ENCODE assay signal across 12 cellular contexts in genomic region chr3:102113421-102114041, GRCh38.
DNase-seq lines count a peak whose midpoint lies in the region; ATAC-seq and TF ChIP-seq lines count a peak whose summit lies in the region.
"Had no signal": no experiment of that assay in that cellular context is flagged by ENCODE, and none has a peak within 500 bp of the region (broad histone marks: within the 10 kb centered on the region; RNA-seq: fewer than 3 reads in every experiment).

No MANE protein-coding gene starts in this region.

- POLR2A ChIA-PET in activated CD8-positive, alpha-beta T cell treated with anti-CD3 and anti-CD28 coated beads, Interleukin-2, amount 10 ng/mL, durations not matched to agents 7 days and 5 days (lab: Charles Lee) = interaction anchor here (0.6 to 1.7 kb wide), 6 partner anchors 260 to 407 kb away, joined by 3 to 7 read pairs (median 4); partner anchors contain the start of gene NFKBIZ

- no peak for DNase-seq in activated T-cell treated with anti-CD3 and anti-CD28 coated beads, Interleukin-2, amount 50 U/mL, for 24 hours
- no peak for DNase-seq in activated T-cell treated with anti-CD3 and anti-CD28 coated beads, Interleukin-2, amount 50 U/mL, for 4 hours
- DNase-seq in activated CD8-positive, alpha-beta T cell treated with anti-CD3 and anti-CD28 coated beads, Interleukin-2, amount 10 ng/mL, durations not matched to agents 7 days and 5 days = no peak
- DNase-seq in kidney epithelial cell (ENCODE audit: low read depth) (peak; percentile 88), lower leg skin (ENCODE audit: low spot score in 2 of 2) (no peak), NCI-H1436 treated with DMSO at 0.1 percent for 48 hours (lab: John Stamatoyannopoulos, UW) (no peak)
- DNase-seq: dermis blood vessel endothelial cell, foreskin fibroblast, H9 had no signal

- no peaks in the 10 kb centered on the region for H3K9me3 ChIP-seq in stomach smooth muscle (ENCODE audit: control insufficient read depth in 2 of 2, low read length in 2 of 2)

- no peak for TF ChIP-seq CTCF in kidney epithelial cell (IDR thresholded peaks at IDR 0.05; ENCODE audit: insufficient read depth, low read length, poor library complexity, severe bottlenecking)
- TF ChIP-seq CTCF in lower leg skin (IDR thresholded peaks at IDR 0.05) = no peak

- H3K27me3 Mint-ChIP-seq in activated T-cell treated with anti-CD3 and anti-CD28 coated beads, Interleukin-2, amount 50 U/mL, for 24 hours = no peaks in the 10 kb centered on the region
- H3K27me3 Mint-ChIP-seq in activated T-cell treated with anti-CD3 and anti-CD28 coated beads, Interleukin-2, amount 50 U/mL, for 4 hours (ENCODE audit: low read depth) = no peaks in the 10 kb centered on the region
- no peaks in the 10 kb centered on the region for H3K27me3 Mint-ChIP-seq in activated CD8-positive, alpha-beta T cell treated with anti-CD3 and anti-CD28 coated beads, Interleukin-2, amount 10 ng/mL, durations not matched to agents 7 days and 5 days (ENCODE audit: low read depth)

- H3K27me3 ChIP-seq in kidney epithelial cell (ENCODE audit: control insufficient read depth, insufficient read depth, low read length) (no peaks in the 10 kb centered on the region), stomach smooth muscle (ENCODE audit: control insufficient read depth in 1 of 2, insufficient read depth in 2 of 2, low read length in 2 of 2) (no peaks in the 10 kb centered on the region)

- H3K36me3 Mint-ChIP-seq in activated T-cell treated with anti-CD3 and anti-CD28 coated beads, Interleukin-2, amount 50 U/mL, for 24 hours (ENCODE audit: low read depth) = no peaks in the 10 kb centered on the region
- no peaks in the 10 kb centered on the region for H3K36me3 Mint-ChIP-seq in activated T-cell treated with anti-CD3 and anti-CD28 coated beads, Interleukin-2, amount 50 U/mL, for 4 hours (ENCODE audit: insufficient read depth)
- peaks cover 33% of the 10 kb centered on the region for H3K36me3 Mint-ChIP-seq in activated CD8-positive, alpha-beta T cell treated with anti-CD3 and anti-CD28 coated beads, Interleukin-2, amount 10 ng/mL, durations not matched to agents 7 days and 5 days (ENCODE audit: low read depth)

- H3K9ac ChIP-seq in stomach smooth muscle (ENCODE audit: low read length in 2 of 2) = no peak overlapping the region

- H3K9me3 Mint-ChIP-seq in activated T-cell treated with anti-CD3 and anti-CD28 coated beads, Interleukin-2, amount 50 U/mL, for 24 hours = peaks cover 11% of the 10 kb centered on the region
- H3K9me3 Mint-ChIP-seq in activated T-cell treated with anti-CD3 and anti-CD28 coated beads, Interleukin-2, amount 50 U/mL, for 4 hours = no peaks in the 10 kb centered on the region
- peaks cover 18% of the 10 kb centered on the region for H3K9me3 Mint-ChIP-seq in activated CD8-positive, alpha-beta T cell treated with anti-CD3 and anti-CD28 coated beads, Interleukin-2, amount 10 ng/mL, durations not matched to agents 7 days and 5 days (ENCODE audit: insufficient read depth)

- H3K4me1 Mint-ChIP-seq in activated T-cell treated with anti-CD3 and anti-CD28 coated beads, Interleukin-2, amount 50 U/mL, for 24 hours (ENCODE audit: low read depth) = peaks cover 31% of the 10 kb centered on the region
- H3K4me1 Mint-ChIP-seq in activated T-cell treated with anti-CD3 and anti-CD28 coated beads, Interleukin-2, amount 50 U/mL, for 4 hours (ENCODE audit: low read depth) = peaks cover 30% of the 10 kb centered on the region
- peaks cover 35% of the 10 kb centered on the region for H3K4me1 Mint-ChIP-seq in activated CD8-positive, alpha-beta T cell treated with anti-CD3 and anti-CD28 coated beads, Interleukin-2, amount 10 ng/mL, durations not matched to agents 7 days and 5 days (ENCODE audit: low read depth)
- H3K4me1 Mint-ChIP-seq: H9 had no signal

- no peak overlapping the region for H3K4me3 ChIP-seq in kidney epithelial cell (ENCODE audit: low read depth, low read length)
- H3K4me3 ChIP-seq in stomach smooth muscle (ENCODE audit: low read length in 2 of 2) = no peak overlapping the region
- H3K4me3 ChIP-seq in lower leg skin (ENCODE audit: low read depth, poor library complexity, severe bottlenecking) = no peak overlapping the region
- H3K4me3 ChIP-seq: skin epidermis had no signal

- peak overlapping the region; percentile 43 for H3K27ac ChIP-seq in stomach smooth muscle (ENCODE audit: low read length)
- H3K27ac ChIP-seq: skin epidermis had no signal

- peak overlapping the region; percentile 65 for H3K27ac Mint-ChIP-seq in activated T-cell treated with anti-CD3 and anti-CD28 coated beads, Interleukin-2, amount 50 U/mL, for 24 hours
- peak overlapping the region; percentile 69 for H3K27ac Mint-ChIP-seq in activated CD8-positive, alpha-beta T cell treated with anti-CD3 and anti-CD28 coated beads, Interleukin-2, amount 10 ng/mL, durations not matched to agents 7 days and 5 days
- H3K27ac Mint-ChIP-seq: H9 had no signal

- H3K4me3 Mint-ChIP-seq in activated T-cell treated with anti-CD3 and anti-CD28 coated beads, Interleukin-2, amount 50 U/mL, for 24 hours = no peak overlapping the region
- H3K4me3 Mint-ChIP-seq in activated T-cell treated with anti-CD3 and anti-CD28 coated beads, Interleukin-2, amount 50 U/mL, for 4 hours = no peak overlapping the region
- peak overlapping the region; percentile 26 for H3K4me3 Mint-ChIP-seq in activated CD8-positive, alpha-beta T cell treated with anti-CD3 and anti-CD28 coated beads, Interleukin-2, amount 10 ng/mL, durations not matched to agents 7 days and 5 days
- H3K4me3 Mint-ChIP-seq: H9 had no signal

- TF ChIP-seq POLR2A in lower leg skin (IDR thresholded peaks at IDR 0.05) = no peak

- intact Hi-C loops in lower leg skin (cut with DNase I; ENCODE audit: low total_unique reads) = no loop called here

- H3K4me1 ChIP-seq in stomach smooth muscle (ENCODE audit: control insufficient read depth, insufficient read depth, low read length) = peaks cover 8% of the 10 kb centered on the region

- no peaks in the 10 kb centered on the region for H3K36me3 ChIP-seq in kidney epithelial cell (ENCODE audit: control insufficient read depth, insufficient read depth, low read length)
- H3K36me3 ChIP-seq in stomach smooth muscle (ENCODE audit: control insufficient read depth in 2 of 2, insufficient read depth in 2 of 2, low read length in 2 of 2) = no peaks in the 10 kb centered on the region

- ATAC-seq in activated T-cell treated with anti-CD3 and anti-CD28 coated beads, Interleukin-2, amount 50 U/mL, for 4 hours = no peak
- peak; percentile 38 for ATAC-seq in activated CD8-positive, alpha-beta T cell treated with anti-CD3 and anti-CD28 coated beads, Interleukin-2, amount 10 ng/mL, durations not matched to agents 7 days and 5 days
- no peak for ATAC-seq in HG02852 (IDR thresholded peaks at IDR 0.05; ENCODE audit: unreplicated experiment)

- CTCF ChIA-PET in activated CD8-positive, alpha-beta T cell treated with anti-CD3 and anti-CD28 coated beads, Interleukin-2, amount 10 ng/mL, durations not matched to agents 7 days and 5 days (lab: Charles Lee) = interaction anchor here (1.0 to 1.9 kb wide), 5 partner anchors 112 to 304 kb away, joined by 3 to 9 read pairs (median 5); no protein-coding TSS in a partner anchor

- WGBS in lower leg skin, 2 donors = 93 to 95% methylated on average over 11 of the region's 11 CpGs
